Comparison of ENCODE assay signal across 8 cellular contexts in the genomic region with DNA sequence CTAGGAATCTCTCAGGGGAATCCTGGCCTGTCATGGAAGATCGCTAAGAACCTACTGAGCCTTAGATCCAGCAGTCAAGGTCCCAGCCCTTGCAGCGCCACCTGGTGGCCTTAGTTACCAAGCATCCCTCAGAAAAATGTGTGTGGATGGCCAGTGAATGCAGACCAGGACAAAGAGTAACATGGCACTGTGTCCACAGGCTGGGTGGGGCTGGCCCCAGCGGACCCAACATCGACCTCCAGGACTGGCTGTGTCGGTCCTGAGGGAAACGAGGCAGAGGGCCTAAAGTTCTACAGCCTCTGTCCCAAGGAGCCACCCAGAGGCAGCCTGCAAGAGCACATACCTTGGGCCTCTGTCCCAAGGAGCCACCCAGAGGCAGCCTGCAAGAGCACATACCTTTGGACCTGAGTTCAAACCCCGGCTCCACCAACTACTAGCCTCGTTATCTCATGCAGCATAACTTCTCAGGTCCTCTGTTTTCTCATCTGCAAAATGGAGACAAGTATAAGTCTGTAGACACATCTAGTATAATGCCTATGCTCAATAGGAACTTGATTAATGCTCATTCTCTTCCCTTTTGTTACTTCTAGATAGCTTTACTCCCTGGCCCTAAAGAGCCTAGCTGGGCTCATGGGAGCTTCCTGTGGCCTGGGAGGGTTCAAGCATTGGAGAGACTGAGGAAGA. TPM values are rescaled to one million over a fixed set of nuclear protein-coding genes. Genes with fewer than 3 reads are reported as not detected.
DNase-seq lines count a peak whose midpoint lies in the region; ATAC-seq, FAIRE-seq and TF ChIP-seq lines count a peak whose summit lies in the region.

No MANE protein-coding gene starts in this region.

- no peaks in the 10 kb centered on the region for H3K4me1 ChIP-seq in right cardiac atrium (ENCODE audit: control insufficient read depth, insufficient read depth, low read length)

- peak; percentile 83 for FAIRE-seq in GM12891 (lab: Jason Lieb, UNC)

- TF ChIP-seq POLR2A in GM12891 (IDR thresholded peaks at IDR 0.05; ENCODE audit: low read depth, low read length): no peak

- H3K36me3 Mint-ChIP-seq in T-helper 17 cell (ENCODE audit: low read depth): no peaks in the 10 kb centered on the region

- 35% methylated on average over 8 of the region's 8 CpGs for WGBS in right cardiac atrium

- no peaks in the 10 kb centered on the region for H3K27me3 Mint-ChIP-seq in T-helper 17 cell

- DNase-seq in GM12891 (ENCODE audit: insufficient read length, low spot score) (no peak), NCI-H146 (lab: John Stamatoyannopoulos, UW) (peak; percentile 58), T-helper 17 cell (peak; percentile 62 to 72 (median 64)), amygdala (lab: John Stamatoyannopoulos, UW) (peak in 49 of 56 donors; percentile 4 to 89 (median 54)), right cardiac atrium (peak; percentile 78 to 92 (median 90)), sciatic nerve (ENCODE audit: low spot score) (peak; percentile 78)

- peak overlapping the region; percentile 89 for H3K27ac Mint-ChIP-seq in T-helper 17 cell

- peak overlapping the region; percentile 50 for H3K4me3 Mint-ChIP-seq in T-helper 17 cell

- intact Hi-C loops in right cardiac atrium (cut with DNase I): loop anchor here (2.0 to 10.0 kb wide), 4 partner anchors 66 to 139 kb away; no protein-coding TSS in a partner anchor
- intact Hi-C loops in sciatic nerve (cut with DNase I): no loop called here

- H3K4me1 Mint-ChIP-seq in T-helper 17 cell: peaks cover 30% of the 10 kb centered on the region

- ATAC-seq in T-helper 17 cell (peak; percentile 46), right cardiac atrium (peak; percentile 51 to 70), sciatic nerve (peak; percentile 53), GM19463 (IDR thresholded peaks at IDR 0.05; ENCODE audit: unreplicated experiment) (no peak), GM21717 (IDR thresholded peaks at IDR 0.05; ENCODE audit: unreplicated experiment) (no peak)

- H3K27me3 ChIP-seq in right cardiac atrium (ENCODE audit: control insufficient read depth, insufficient read depth): no peaks in the 10 kb centered on the region

- H3K9me3 ChIP-seq in T-helper 17 cell (ENCODE audit: control insufficient read depth, low read length, poor library complexity, severe bottlenecking) (no peaks in the 10 kb centered on the region), right cardiac atrium (ENCODE audit: control insufficient read depth, low read length) (no peaks in the 10 kb centered on the region)

- H3K4me3 ChIP-seq in right cardiac atrium (ENCODE audit: low read length): no peak overlapping the region

- no peak overlapping the region for H3K27ac ChIP-seq in right cardiac atrium (ENCODE audit: low read length)

TF ChIP-seq in GM12891, 5 proteins besides CTCF, POLR2A, EP300 and RAD21:
- no peak for TF ChIP-seq POLR2AphosphoS5 (IDR thresholded peaks at IDR 0.05; ENCODE audit: low read depth, low read length)
- no peak for TF ChIP-seq POU2F2 (IDR thresholded peaks at IDR 0.05; ENCODE audit: low read depth, low read length)
- no peak for TF ChIP-seq SPI1 (IDR thresholded peaks at IDR 0.05; ENCODE audit: low read depth, low read length)
- no peak for TF ChIP-seq TAF1 (IDR thresholded peaks at IDR 0.05; ENCODE audit: low read depth, low read length)
- TF ChIP-seq PAX5 (IDR thresholded peaks at IDR 0.05; ENCODE audit: insufficient read depth, low read length, severe bottlenecking): no peak

RNA-seq across cellular contexts. Expression of gene HERC1, which starts 57.5 kb away (rescaled TPM):
- polyA plus RNA-seq in GM12891 (2012; ENCODE audit: low read depth, missing spikeins): 54.4 TPM
- total RNA-seq in T-helper 17 cell: 100 to 1,000 TPM; 252 to 271 TPM
- 10 to 100 TPM; 83.8 to 98.6 (median 85.8) TPM for total RNA-seq in right cardiac atrium
- 47.7 TPM for polyA plus RNA-seq in right cardiac atrium
- total RNA-seq in sciatic nerve: 160 TPM

Comparison
In these comparisons a context has a peak if more than half of its experiments do, and no peak if none do; other contexts are left out.
1. ATAC-seq: peak in T-helper 17 cell (single experiment), right cardiac atrium (2 of 2) and sciatic nerve (single experiment); none in GM19463 (single experiment) and GM21717 (single experiment).